Comparison of ENCODE assay signal across 14 cellular contexts in the genomic region with DNA sequence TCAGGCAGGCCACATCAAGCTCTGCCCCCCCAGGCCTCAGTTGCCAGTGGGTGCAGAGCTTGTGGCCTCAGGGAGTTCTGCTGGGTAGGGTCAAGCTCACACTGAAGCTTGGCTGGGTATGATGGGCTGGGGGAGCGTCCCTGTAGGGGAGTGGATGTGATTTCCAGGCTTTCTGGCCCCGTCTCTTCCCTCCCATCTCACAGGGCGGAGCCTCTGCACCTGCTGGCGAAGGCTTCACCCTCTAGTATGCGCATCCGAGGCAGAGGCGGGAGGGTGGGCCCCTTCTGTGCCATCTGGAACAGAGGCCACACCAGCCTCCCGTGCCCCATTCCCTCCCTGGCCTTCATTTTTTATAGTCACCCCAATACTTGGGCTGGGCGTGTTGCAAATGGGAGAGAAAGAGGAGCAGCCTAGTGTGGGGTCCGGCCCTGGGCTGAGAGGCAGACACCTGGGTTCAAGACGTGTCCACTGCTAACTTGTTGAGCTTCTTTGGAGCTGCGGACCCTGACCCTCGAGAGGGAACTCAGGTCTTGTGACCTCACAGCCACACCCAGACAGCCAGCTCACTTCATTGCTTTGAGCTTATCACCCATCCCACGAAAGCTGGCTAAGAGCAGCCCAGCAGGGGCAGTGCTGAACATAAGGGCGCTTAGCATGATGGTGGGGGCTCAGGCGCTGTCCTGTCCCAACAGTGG. TPM values are rescaled to one million over a fixed set of nuclear protein-coding genes. Genes with fewer than 3 reads are reported as not detected.
A peak's percentile ranks its signal among the peaks of the same experiment; 100 is the strongest.
DNase-seq lines count a peak whose midpoint lies in the region; ATAC-seq and TF ChIP-seq lines count a peak whose summit lies in the region.
"Had no signal": no experiment of that assay in that cellular context is flagged by ENCODE, and none has a peak within 500 bp of the region (broad histone marks: within the 10 kb centered on the region; RNA-seq: fewer than 3 reads in every experiment).

No MANE protein-coding gene starts in this region.

- H3K79me2 ChIP-seq in GM23338 (replicated peaks; ENCODE audit: insufficient read depth) = no peaks in the 10 kb centered on the region

- H3K4me1 Mint-ChIP-seq in GM23338 = peaks cover 31% of the 10 kb centered on the region
- no peaks in the 10 kb centered on the region for H3K4me1 Mint-ChIP-seq in stimulated activated effector memory CD8-positive, alpha-beta T cell treated with anti-CD3 and anti-CD28 coated beads, Interleukin-12 subunit alpha, Interleukin-12 subunit beta, amount 100 ng/mL, for 72 hours
- H3K4me1 Mint-ChIP-seq: activated naive CD8-positive, alpha-beta T cell treated with anti-CD3 and anti-CD28 coated beads for 36 hours; immature natural killer cell had no signal

- no peaks in the 10 kb centered on the region for H3K4me1 ChIP-seq in GM23338 (ENCODE audit: insufficient read depth)
- peaks cover 19% of the 10 kb centered on the region for H3K4me1 ChIP-seq in colonic mucosa
- no peaks in the 10 kb centered on the region for H3K4me1 ChIP-seq in prostate gland (replicated peaks)

- H3K9me3 ChIP-seq in colonic mucosa = no peaks in the 10 kb centered on the region
- H3K9me3 ChIP-seq in prostate gland = no peaks in the 10 kb centered on the region

- H3K27ac ChIP-seq in GM23338 (ENCODE audit: low read depth) = no peak overlapping the region
- H3K27ac ChIP-seq in colonic mucosa = no peak overlapping the region
- H3K27ac ChIP-seq in prostate gland = no peak overlapping the region

- ATAC-seq in GM23338 (peak; percentile 8; the same call in 1 of the 3 replicates), HG03469 (IDR thresholded peaks at IDR 0.05; ENCODE audit: unreplicated experiment) (no peak)
- ATAC-seq in stimulated activated effector memory CD8-positive, alpha-beta T cell treated with anti-CD3 and anti-CD28 coated beads, Interleukin-12 subunit alpha, Interleukin-12 subunit beta, amount 100 ng/mL, for 72 hours = no peak
- ATAC-seq: naive thymus-derived CD8-positive, alpha-beta T cell had no signal

- H3F3A ChIP-seq in GM23338 (replicated peaks; ENCODE audit: low read depth) = no peaks in the 10 kb centered on the region

- no peak for TF ChIP-seq POLR2A in lower leg skin (IDR thresholded peaks at IDR 0.05)
- TF ChIP-seq POLR2A in prostate gland (IDR thresholded peaks at IDR 0.05) = no peak

- H4K20me1 ChIP-seq in GM23338 (replicated peaks; ENCODE audit: insufficient read depth) = no peaks in the 10 kb centered on the region

- H3K9ac ChIP-seq in colonic mucosa (ENCODE audit: low read depth in 2 of 2, low read length in 2 of 2) = peak overlapping the region; percentile 35 to 77

- no peaks in the 10 kb centered on the region; the same call in 2 of the 3 replicates for H3K36me3 Mint-ChIP-seq in GM23338 (ENCODE audit: low read depth)
- no peaks in the 10 kb centered on the region for H3K36me3 Mint-ChIP-seq in stimulated activated effector memory CD8-positive, alpha-beta T cell treated with anti-CD3 and anti-CD28 coated beads, Interleukin-12 subunit alpha, Interleukin-12 subunit beta, amount 100 ng/mL, for 72 hours
- H3K36me3 Mint-ChIP-seq: activated naive CD8-positive, alpha-beta T cell treated with anti-CD3 and anti-CD28 coated beads for 36 hours; immature natural killer cell; naive thymus-derived CD8-positive, alpha-beta T cell had no signal

- no peak overlapping the region for H2AFZ ChIP-seq in GM23338

- H3K27me3 ChIP-seq in GM23338 (ENCODE audit: insufficient read depth) = no peaks in the 10 kb centered on the region
- H3K27me3 ChIP-seq in colonic mucosa = no peaks in the 10 kb centered on the region
- H3K27me3 ChIP-seq in prostate gland (replicated peaks; ENCODE audit: insufficient read depth) = no peaks in the 10 kb centered on the region

- H3K36me3 ChIP-seq in GM23338 (ENCODE audit: insufficient read depth) (no peaks in the 10 kb centered on the region), colonic mucosa (no peaks in the 10 kb centered on the region), prostate gland (no peaks in the 10 kb centered on the region)
- H3K36me3 ChIP-seq: WERI-Rb-1 had no signal

- DNase-seq in GM23338 (ENCODE audit: low spot score) (no peak), colonic mucosa (peak; percentile 66), lower leg skin (ENCODE audit: low spot score in 2 of 2) (no peak), cerebellum (ENCODE audit: low spot score) (no peak), prostate gland (ENCODE audit: low spot score) (no peak)
- no peak for DNase-seq in stimulated activated effector memory CD8-positive, alpha-beta T cell treated with anti-CD3 and anti-CD28 coated beads, Interleukin-12 subunit alpha, Interleukin-12 subunit beta, amount 100 ng/mL, for 72 hours (ENCODE audit: low spot score in 2 of 2)
- no peak for DNase-seq in NK-92 treated with Interleukin-12 subunit alpha and Interleukin-12 subunit beta, amount 100 ng/mL, for 24 hours (lab: John Stamatoyannopoulos, UW)
- DNase-seq: activated naive CD8-positive, alpha-beta T cell treated with anti-CD3 and anti-CD28 coated beads for 36 hours; activated T-cell treated with anti-CD3 and anti-CD28 coated beads for 4 hours; immature natural killer cell; MM.1S; naive thymus-derived CD8-positive, alpha-beta T cell had no signal

- H3K9me3 Mint-ChIP-seq in GM23338 = no peaks in the 10 kb centered on the region
- no peaks in the 10 kb centered on the region for H3K9me3 Mint-ChIP-seq in stimulated activated effector memory CD8-positive, alpha-beta T cell treated with anti-CD3 and anti-CD28 coated beads, Interleukin-12 subunit alpha, Interleukin-12 subunit beta, amount 100 ng/mL, for 72 hours
- H3K9me3 Mint-ChIP-seq: activated naive CD8-positive, alpha-beta T cell treated with anti-CD3 and anti-CD28 coated beads for 36 hours; immature natural killer cell; naive thymus-derived CD8-positive, alpha-beta T cell had no signal

- no peak overlapping the region for H3K4me3 ChIP-seq in GM23338
- H3K4me3 ChIP-seq in colonic mucosa = peak overlapping the region; percentile 9
- H3K4me3 ChIP-seq in lower leg skin (ENCODE audit: low read depth, poor library complexity, severe bottlenecking) = peak overlapping the region; percentile 21
- H3K4me3 ChIP-seq in prostate gland = no peak overlapping the region

- no peak overlapping the region for H3K4me2 ChIP-seq in GM23338

- peaks cover 9% of the 10 kb centered on the region for H3K27me3 Mint-ChIP-seq in GM23338 (ENCODE audit: insufficient read depth, low read depth, poor library complexity)
- H3K27me3 Mint-ChIP-seq: activated naive CD8-positive, alpha-beta T cell treated with anti-CD3 and anti-CD28 coated beads for 36 hours; naive thymus-derived CD8-positive, alpha-beta T cell had no signal

- H3K9me2 ChIP-seq in GM23338 (ENCODE audit: insufficient read depth) = no peaks in the 10 kb centered on the region

- 56 to 80% methylated on average over 16 of the region's 16 CpGs for WGBS in lower leg skin, 2 donors
- 89% methylated on average over 16 of the region's 16 CpGs for WGBS in prostate gland

- intact Hi-C loops in colonic mucosa (cut with DNase I) (no loop called here), lower leg skin (cut with DNase I; ENCODE audit: low total_unique reads) (no loop called here), prostate gland (cut with DNase I) (no loop called here)

- H3K27ac Mint-ChIP-seq in GM23338 = no peak overlapping the region
- H3K27ac Mint-ChIP-seq in stimulated activated effector memory CD8-positive, alpha-beta T cell treated with anti-CD3 and anti-CD28 coated beads, Interleukin-12 subunit alpha, Interleukin-12 subunit beta, amount 100 ng/mL, for 72 hours = peak overlapping the region; percentile 64
- H3K27ac Mint-ChIP-seq: activated naive CD8-positive, alpha-beta T cell treated with anti-CD3 and anti-CD28 coated beads for 36 hours; immature natural killer cell had no signal

- H3K4me3 Mint-ChIP-seq in GM23338 = no peak overlapping the region
- H3K4me3 Mint-ChIP-seq in stimulated activated effector memory CD8-positive, alpha-beta T cell treated with anti-CD3 and anti-CD28 coated beads, Interleukin-12 subunit alpha, Interleukin-12 subunit beta, amount 100 ng/mL, for 72 hours = no peak overlapping the region
- H3K4me3 Mint-ChIP-seq: activated naive CD8-positive, alpha-beta T cell treated with anti-CD3 and anti-CD28 coated beads for 36 hours; immature natural killer cell; naive thymus-derived CD8-positive, alpha-beta T cell had no signal

- TF ChIP-seq CTCF in GM23338 (conservative IDR thresholded peaks at IDR 0.05; ENCODE audit: low read depth in 2 of 2) = no peak
- no peak for TF ChIP-seq CTCF in colonic mucosa (IDR thresholded peaks at IDR 0.05)
- no peak for TF ChIP-seq CTCF in lower leg skin (IDR thresholded peaks at IDR 0.05)
- no peak for TF ChIP-seq CTCF in prostate gland (IDR thresholded peaks at IDR 0.05)

TF ChIP-seq in GM23338, 12 proteins besides CTCF, POLR2A, EP300 and RAD21 (continues in another document):
- no peak for TF ChIP-seq POLR2AphosphoS5 (IDR thresholded peaks at IDR 0.05; ENCODE audit: low read depth)

RNA-seq across cellular contexts. Expression of gene AQP1, which starts 2.3 kb away (rescaled TPM):
- total RNA-seq in GM23338 (2014; rRNA removed; shearing (Covaris generic)) = 0.28 TPM in 1 of 2 replicates, not detected in the other
- polyA plus RNA-seq in GM23338 (2016; fragmentation: Nextera tagmentation; extraction: Ambion mirVana) = not detected in 2 replicates
- total RNA-seq in colonic mucosa = 10 to 100 TPM; 33.9 to 47.4 TPM
- total RNA-seq in lower leg skin = 100 to 1,000 TPM in 2 of 4 donors, 10 to 100 TPM in 2; 50.7 to 247 (median 103) TPM
- 2.3 TPM for total RNA-seq in cerebellum
- total RNA-seq in prostate gland = 100 to 1,000 TPM in 1 of 2 donors, 10 to 100 TPM in 1; 89.4 to 117 TPM
- polyA plus RNA-seq: naive thymus-derived CD8-positive, alpha-beta T cell had no signal

RNA-seq across cellular contexts. Expression of gene GHRHR, which starts 49.8 kb away (rescaled TPM):
- not detected in 2 replicates for total RNA-seq in GM23338 (2014; rRNA removed; shearing (Covaris generic))
- polyA plus RNA-seq in GM23338 (2016; fragmentation: Nextera tagmentation; extraction: Ambion mirVana) = 0.64 and 2.2 TPM in 2 replicates
- total RNA-seq in colonic mucosa = not detected
- not detected for total RNA-seq in lower leg skin
- total RNA-seq in cerebellum = 4.3 TPM
- 1 to 10 TPM in 1 of 2 donors, not detected in 1; 4.4 TPM for total RNA-seq in prostate gland
- total RNA-seq: activated naive CD8-positive, alpha-beta T cell treated with anti-CD3 and anti-CD28 coated beads for 36 hours; naive thymus-derived CD8-positive, alpha-beta T cell had no signal
- polyA plus RNA-seq: immature natural killer cell; naive thymus-derived CD8-positive, alpha-beta T cell had no signal

Comparison
In these comparisons a context has a peak if more than half of its experiments do, and no peak if none do; other contexts are left out.
1. H3K4me3 ChIP-seq: peak in colonic mucosa (single experiment) and lower leg skin (single experiment); none in GM23338 (single experiment) and prostate gland (0 of 2).
2. RNA of gene AQP1, which starts 2.3 kb away (total RNA-seq): 50.7 to 247 TPM in lower leg skin, 89.4 to 117 TPM in prostate gland and 33.9 to 47.4 TPM in colonic mucosa; 2.3 TPM in cerebellum (single experiment) and 0.28 TPM in GM23338; every median in the first group is over 10 times any median in the second.